ENCODE assay signal across 12 cellular contexts in genomic region chr7:117875566-117875965, GRCh38. TPM values are rescaled to one million over a fixed set of nuclear protein-coding genes. Genes with fewer than 3 reads are reported as not detected.
A peak's percentile ranks its signal among the peaks of the same experiment; 100 is the strongest.
DNase-seq lines count a peak whose midpoint lies in the region; ATAC-seq and TF ChIP-seq lines count a peak whose summit lies in the region.
"Had no signal": no experiment of that assay in that cellular context is flagged by ENCODE, and none has a peak within 500 bp of the region (broad histone marks: within the 10 kb centered on the region; RNA-seq: fewer than 3 reads in every experiment).

No MANE protein-coding gene starts in this region.

- intact Hi-C loops in body of pancreas (cut with DNase I), result no loop called here

- ATAC-seq in body of pancreas (no peak), HG03039 (IDR thresholded peaks at IDR 0.05; ENCODE audit: unreplicated experiment) (no peak), GM18909 (IDR thresholded peaks at IDR 0.05; ENCODE audit: poor library complexity, unreplicated experiment) (no peak)
- ATAC-seq: stimulated activated naive CD8-positive, alpha-beta T cell treated with anti-CD3 and anti-CD28 coated beads, Interleukin-15, Interleukin-2, amounts not matched to agents 100 U/mL and 50 U/mL, for 24 hours had no signal

- TF ChIP-seq CTCF in GM12872 (IDR thresholded peaks at IDR 0.05; ENCODE audit: insufficient read depth, low read depth, low read length) (0 out of 3 replicates have a peak, but pooled peaks have one; percentile 15), MM.1S (IDR thresholded peaks at IDR 0.05; ENCODE audit: low read length) (peak; percentile 53), body of pancreas (IDR thresholded peaks at IDR 0.05) (peak in 4 of 7 experiments; percentile 7 to 28 (median 22)), RWPE1 (conservative IDR thresholded peaks at IDR 0.05; ENCODE audit: low read depth) (no peak)

- H2AFZ ChIP-seq in MM.1S (ENCODE audit: low read length) (no peak overlapping the region), mesenchymal stem cell (ENCODE audit: low read depth, low read length) (no peak overlapping the region)

- H3K4me1 ChIP-seq in MM.1S (ENCODE audit: low read length) (peaks cover 19% of the 10 kb centered on the region; the same call in 1 of the 2 replicates), body of pancreas (peaks cover 15% of the 10 kb centered on the region), mesenchymal stem cell (ENCODE audit: control insufficient read depth, insufficient read depth, low read depth, low read length) (no peaks in the 10 kb centered on the region)

- H3K4me2 ChIP-seq in MM.1S (ENCODE audit: low read depth, low read length), result 0 out of 2 replicates have a peak overlapping the region, but pooled peaks have one; percentile 1
- H3K4me2 ChIP-seq in mesenchymal stem cell (ENCODE audit: low read length, poor library complexity, severe bottlenecking), result no peak overlapping the region

- H3K27me3 ChIP-seq in MM.1S (replicated peaks; ENCODE audit: insufficient read depth, low read length), result peaks cover 9% of the 10 kb centered on the region; the same call in 1 of the 2 replicates
- no peaks in the 10 kb centered on the region for H3K27me3 ChIP-seq in body of pancreas
- peaks cover 0 to 2% of the 10 kb centered on the region in 2 experiments for H3K27me3 ChIP-seq in mesenchymal stem cell (ENCODE audit: control insufficient read depth in 1 of 2, insufficient read depth in 1 of 2, low read length in 2 of 2)

- no peaks in the 10 kb centered on the region for H3K79me2 ChIP-seq in MM.1S (ENCODE audit: low read length)

- H3K36me3 ChIP-seq in MM.1S (replicated peaks; ENCODE audit: insufficient read depth, low read length), result no peaks in the 10 kb centered on the region
- no peaks in the 10 kb centered on the region for H3K36me3 ChIP-seq in body of pancreas (replicated peaks in 1 of 2; ENCODE audit: insufficient read depth in 1 of 2, low read depth in 2 of 2)
- H3K36me3 ChIP-seq in mesenchymal stem cell (ENCODE audit: control insufficient read depth in 1 of 2, insufficient read depth in 2 of 2, low read depth in 1 of 2, low read length in 2 of 2), result no peaks in the 10 kb centered on the region

- TF ChIP-seq POLR2A in body of pancreas (IDR thresholded peaks at IDR 0.05), result no peak

- no peak overlapping the region for H3K4me3 ChIP-seq in MM.1S (ENCODE audit: low read length)
- H3K4me3 ChIP-seq in body of pancreas, result no peak overlapping the region
- H3K4me3 ChIP-seq in mesenchymal stem cell (ENCODE audit: insufficient read depth in 1 of 2, low read depth in 1 of 2, low read length in 2 of 2), result no peak overlapping the region

- H2BK12ac ChIP-seq in mesenchymal stem cell (ENCODE audit: low read length in 2 of 2), result no peak overlapping the region

- DNase-seq in MM.1S, result peak; percentile 90
- peak in 3 of 4 donors; percentile 19 to 24 (median 23) for DNase-seq in body of pancreas
- peak; percentile 55 for DNase-seq in mesenchymal stem cell
- no peak for DNase-seq in RWPE1 (ENCODE audit: low spot score)
- DNase-seq in amniotic stem cell (lab: John Stamatoyannopoulos, UW), result no peak
- DNase-seq: activated CD4-positive, alpha-beta T cell treated with anti-CD3 and anti-CD28 coated beads, Interleukin-2, amount 10 ng/mL, durations not matched to agents 24 days and 14 days; COR-L47; mammary epithelial cell; stimulated activated naive CD8-positive, alpha-beta T cell treated with anti-CD3 and anti-CD28 coated beads, Interleukin-15, Interleukin-2, amounts not matched to agents 100 U/mL and 50 U/mL, for 24 hours had no signal

- H3K9me3 ChIP-seq in MM.1S (replicated peaks; ENCODE audit: insufficient read depth, low read length) (no peaks in the 10 kb centered on the region), body of pancreas (no peaks in the 10 kb centered on the region), mesenchymal stem cell (ENCODE audit: control insufficient read depth, low read length) (no peaks in the 10 kb centered on the region)

- POLR2A ChIA-PET in RWPE1 (lab: Yijun Ruan, JAX; ENCODE audit: low non-redundant PET), result no interaction called here

- H3K23ac ChIP-seq in mesenchymal stem cell (ENCODE audit: low read length in 2 of 2), result no peak overlapping the region

- H4K20me1 ChIP-seq in MM.1S (ENCODE audit: insufficient read depth, low read length), result no peaks in the 10 kb centered on the region

- no peak overlapping the region for H3K18ac ChIP-seq in mesenchymal stem cell (ENCODE audit: low read depth in 1 of 2, low read length in 2 of 2)

- CTCF ChIA-PET in RWPE1 (lab: Yijun Ruan, JAX), result no interaction called here

- H3K27ac ChIP-seq in MM.1S (ENCODE audit: low read length) (no peak overlapping the region), body of pancreas (no peak overlapping the region), mesenchymal stem cell (ENCODE audit: low read length, poor library complexity, severe bottlenecking) (no peak overlapping the region), RWPE1 (no peak overlapping the region)

- H4K91ac ChIP-seq in mesenchymal stem cell (ENCODE audit: low read length), result no peak overlapping the region

- no peak overlapping the region for H4K8ac ChIP-seq in mesenchymal stem cell (ENCODE audit: low read length)

- no peak overlapping the region for H2AK5ac ChIP-seq in mesenchymal stem cell (ENCODE audit: low read length, severe bottlenecking)

- no peaks in the 10 kb centered on the region for H3K9me2 ChIP-seq in MM.1S (replicated peaks; ENCODE audit: insufficient read depth, low read length)

- H3K14ac ChIP-seq in mesenchymal stem cell (ENCODE audit: low read length in 2 of 2), result no peak overlapping the region

- H3K9ac ChIP-seq in MM.1S (ENCODE audit: low read length) (no peak overlapping the region), mesenchymal stem cell (ENCODE audit: low read length) (no peak overlapping the region)

- H2BK120ac ChIP-seq in mesenchymal stem cell (ENCODE audit: low read depth, low read length), result no peak overlapping the region

- no peak overlapping the region for H2BK15ac ChIP-seq in mesenchymal stem cell (ENCODE audit: low read depth, poor library complexity, severe bottlenecking)

- no peak overlapping the region for H2BK5ac ChIP-seq in mesenchymal stem cell (ENCODE audit: low read depth, low read length, poor library complexity, severe bottlenecking)

- no peaks in the 10 kb centered on the region for H3F3A ChIP-seq in MM.1S (ENCODE audit: insufficient read depth, low read length)

- peaks cover 2% of the 10 kb centered on the region for H3K79me1 ChIP-seq in mesenchymal stem cell (replicated peaks; ENCODE audit: low read length, poor library complexity, severe bottlenecking)

- no peak overlapping the region for H3K4ac ChIP-seq in mesenchymal stem cell (ENCODE audit: low read depth in 1 of 2, low read length in 2 of 2)

RNA-seq across cellular contexts. Expression of gene CTTNBP2, which starts 2.3 kb away (rescaled TPM):
- 10 to 100 TPM; 18.5 to 25.7 TPM for total RNA-seq in body of pancreas
- 1.9 TPM for polyA plus RNA-seq in mesenchymal stem cell (2013, experiment 1 of 2)
- polyA plus RNA-seq in mesenchymal stem cell (2013, experiment 2 of 2), result 1.8 TPM
- total RNA-seq: activated CD4-positive, alpha-beta T cell treated with anti-CD3 and anti-CD28 coated beads, Interleukin-2, amount 10 ng/mL, durations not matched to agents 24 days and 14 days had no signal

Comparison
In these comparisons a context has a peak if more than half of its experiments do, and no peak if none do; other contexts are left out.
1. DNase-seq: peak in MM.1S (single experiment), body of pancreas (3 of 4) and mesenchymal stem cell (single experiment); none in RWPE1 (single experiment) and amniotic stem cell (single experiment).